In the genomic region with DNA sequence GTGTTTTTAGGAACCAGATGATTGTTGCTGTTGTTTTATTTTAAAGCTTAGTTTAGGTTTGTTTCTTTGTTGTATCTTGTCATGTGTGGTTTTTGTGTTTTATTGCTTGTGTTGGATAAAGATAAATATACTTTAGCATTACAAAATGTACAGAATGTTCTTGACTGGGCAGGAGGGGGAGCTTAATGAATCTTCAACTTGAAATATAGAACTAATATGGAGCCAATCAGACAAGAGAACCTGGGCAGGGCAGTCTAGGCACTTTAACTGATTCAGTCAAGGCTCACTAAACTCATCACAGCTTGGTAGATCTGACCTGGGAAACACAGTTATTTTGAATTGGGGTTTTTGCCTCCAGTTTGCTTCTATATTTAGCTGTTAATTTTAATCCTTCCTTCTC, we compare ENCODE assay signal across 11 cellular contexts.
A peak's percentile ranks its signal among the peaks of the same experiment; 100 is the strongest.
DNase-seq lines count a peak whose midpoint lies in the region; ATAC-seq and TF ChIP-seq lines count a peak whose summit lies in the region.
"Had no signal": no experiment of that assay in that cellular context is flagged by ENCODE, and none has a peak within 500 bp of the region (broad histone marks: within the 10 kb centered on the region; RNA-seq: fewer than 3 reads in every experiment).

No MANE protein-coding gene starts in this region.

- no peaks in the 10 kb centered on the region for H3F3A ChIP-seq in OCI-LY1 (ENCODE audit: insufficient read depth, low read length)

- peaks cover 8 to 10% of the 10 kb centered on the region in 2 donors for H3K9me3 Mint-ChIP-seq in stimulated activated naive B cell treated with anti-CD40 and anti-IgM and Interleukin-4, amounts not matched to agents 10 μg/mL and 1 μg/mL and 100 μg/mL, for 72 hours
- H3K9me3 Mint-ChIP-seq: activated naive CD8-positive, alpha-beta T cell treated with anti-CD3 and anti-CD28 coated beads, Interleukin-2, amount 10 ng/mL, durations not matched to agents 7 days and 5 days had no signal

- H3K27me3 Mint-ChIP-seq in stimulated activated naive B cell treated with anti-CD40 and anti-IgM and Interleukin-4, amounts not matched to agents 10 μg/mL and 1 μg/mL and 100 μg/mL, for 72 hours, result no peaks in the 10 kb centered on the region
- H3K27me3 Mint-ChIP-seq: naive thymus-derived CD4-positive, alpha-beta T cell had no signal

- H3K27ac ChIP-seq in OCI-LY1 (ENCODE audit: low read depth, low read length, poor library complexity, severe bottlenecking), result peak overlapping the region; percentile 97

- peak; percentile 21 for ATAC-seq in GM19463 (IDR thresholded peaks at IDR 0.05; ENCODE audit: unreplicated experiment)
- peak; percentile 35 to 56 for ATAC-seq in stimulated activated naive B cell treated with anti-CD40 and anti-IgM and Interleukin-4, amounts not matched to agents 10 μg/mL and 1 μg/mL and 100 μg/mL, for 72 hours (replicated peaks)
- no peak for ATAC-seq in HG03442 (IDR thresholded peaks at IDR 0.05; ENCODE audit: unreplicated experiment)
- ATAC-seq: naive thymus-derived CD4-positive, alpha-beta T cell had no signal

- peaks cover 14% of the 10 kb centered on the region for H3K36me3 ChIP-seq in OCI-LY1 (ENCODE audit: insufficient read depth, low read length)

- H2AFZ ChIP-seq in OCI-LY1 (ENCODE audit: low read length), result no peak overlapping the region

- no peak for TF ChIP-seq CTCF in OCI-LY1 (IDR thresholded peaks at IDR 0.05; ENCODE audit: low read length)
- TF ChIP-seq CTCF in fibroblast of pulmonary artery (IDR thresholded peaks at IDR 0.05; ENCODE audit: low read length, missing control alignments), result peak; percentile 1

- CTCF ChIA-PET in HEK293T (lab: Yijun Ruan, JAX), result interaction anchor here (0.6 to 1.9 kb wide), 2 partner anchors 17 to 18 kb away, joined by 3 to 14 read pairs; no protein-coding TSS in a partner anchor

- H3K4me3 ChIP-seq in OCI-LY1 (ENCODE audit: low read depth, low read length, poor library complexity, severe bottlenecking) (peak overlapping the region; percentile 56), fibroblast of pulmonary artery (replicated peaks; ENCODE audit: low read depth, low read length) (peak overlapping the region; percentile 72)

- H3K4me1 ChIP-seq in OCI-LY1 (ENCODE audit: insufficient read depth, low read length, severe bottlenecking), result peaks cover 77% of the 10 kb centered on the region

- no peaks in the 10 kb centered on the region for H3K27me3 ChIP-seq in OCI-LY1 (ENCODE audit: insufficient read depth, low read length)

- H3K4me3 Mint-ChIP-seq in stimulated activated naive B cell treated with anti-CD40 and anti-IgM and Interleukin-4, amounts not matched to agents 10 μg/mL and 1 μg/mL and 100 μg/mL, for 72 hours, result peak overlapping the region; percentile 86 to 90
- H3K4me3 Mint-ChIP-seq: activated naive CD8-positive, alpha-beta T cell treated with anti-CD3 and anti-CD28 coated beads, Interleukin-2, amount 10 ng/mL, durations not matched to agents 7 days and 5 days; naive thymus-derived CD4-positive, alpha-beta T cell had no signal

- POLR2A ChIA-PET in HEK293T (lab: Yijun Ruan, JAX), result no interaction called here

- no peaks in the 10 kb centered on the region for H4K20me1 ChIP-seq in OCI-LY1 (ENCODE audit: insufficient read depth, low read length)

- DNase-seq in fibroblast of pulmonary artery (ENCODE audit: low read depth) (peak; percentile 81), GOT3 (lab: John Stamatoyannopoulos, UW) (no peak), HEK293T (ENCODE audit: extremely low spot score) (no peak)
- DNase-seq in stimulated activated naive B cell treated with anti-CD40 and anti-IgM and Interleukin-4, amounts not matched to agents 10 μg/mL and 1 μg/mL and 100 μg/mL, for 72 hours, result no peak
- DNase-seq in activated CD8-positive, alpha-beta memory T cell treated with anti-CD3 and anti-CD28 coated beads, Interleukin-2, amount 50 U/mL, for 4 hours, result no peak
- DNase-seq: activated naive CD8-positive, alpha-beta T cell treated with anti-CD3 and anti-CD28 coated beads, Interleukin-2, amount 10 ng/mL, durations not matched to agents 7 days and 5 days; naive thymus-derived CD4-positive, alpha-beta T cell; NCI-H2227 treated with DMSO at 0.1 percent for 48 hours had no signal

- peak overlapping the region; percentile 98 for H3K27ac Mint-ChIP-seq in stimulated activated naive B cell treated with anti-CD40 and anti-IgM and Interleukin-4, amounts not matched to agents 10 μg/mL and 1 μg/mL and 100 μg/mL, for 72 hours
- H3K27ac Mint-ChIP-seq: activated naive CD8-positive, alpha-beta T cell treated with anti-CD3 and anti-CD28 coated beads, Interleukin-2, amount 10 ng/mL, durations not matched to agents 7 days and 5 days; naive thymus-derived CD4-positive, alpha-beta T cell had no signal

- H3K9me2 ChIP-seq in OCI-LY1 (ENCODE audit: low read depth, low read length), result no peaks in the 10 kb centered on the region

- peaks cover 38 to 63% of the 10 kb centered on the region in 2 donors for H3K4me1 Mint-ChIP-seq in stimulated activated naive B cell treated with anti-CD40 and anti-IgM and Interleukin-4, amounts not matched to agents 10 μg/mL and 1 μg/mL and 100 μg/mL, for 72 hours
- H3K4me1 Mint-ChIP-seq: activated naive CD8-positive, alpha-beta T cell treated with anti-CD3 and anti-CD28 coated beads, Interleukin-2, amount 10 ng/mL, durations not matched to agents 7 days and 5 days had no signal

- peak overlapping the region; percentile 90 for H3K4me2 ChIP-seq in OCI-LY1 (ENCODE audit: low read length)

- H3K9ac ChIP-seq in OCI-LY1 (ENCODE audit: low read length), result peak overlapping the region; percentile 68

- peaks cover 9 to 16% of the 10 kb centered on the region in 2 donors for H3K36me3 Mint-ChIP-seq in stimulated activated naive B cell treated with anti-CD40 and anti-IgM and Interleukin-4, amounts not matched to agents 10 μg/mL and 1 μg/mL and 100 μg/mL, for 72 hours
- H3K36me3 Mint-ChIP-seq: activated naive CD8-positive, alpha-beta T cell treated with anti-CD3 and anti-CD28 coated beads, Interleukin-2, amount 10 ng/mL, durations not matched to agents 7 days and 5 days; naive thymus-derived CD4-positive, alpha-beta T cell had no signal

- no peaks in the 10 kb centered on the region for H3K9me3 ChIP-seq in OCI-LY1 (ENCODE audit: low read length)

- H3K79me2 ChIP-seq in OCI-LY1 (ENCODE audit: insufficient read depth, low read length), result peaks cover 60% of the 10 kb centered on the region

TF ChIP-seq in HEK293T, 16 proteins besides CTCF, POLR2A, EP300 and RAD21:
- no peak for TF ChIP-seq BHLHE40 (IDR thresholded peaks at IDR 0.05; ENCODE audit: borderline replicate concordance)
- no peak for TF ChIP-seq FOXM1 (IDR thresholded peaks at IDR 0.05; ENCODE audit: borderline replicate concordance)
- TF ChIP-seq ELF4 (IDR thresholded peaks at IDR 0.05), result no peak
- TF ChIP-seq, protein P1, sequence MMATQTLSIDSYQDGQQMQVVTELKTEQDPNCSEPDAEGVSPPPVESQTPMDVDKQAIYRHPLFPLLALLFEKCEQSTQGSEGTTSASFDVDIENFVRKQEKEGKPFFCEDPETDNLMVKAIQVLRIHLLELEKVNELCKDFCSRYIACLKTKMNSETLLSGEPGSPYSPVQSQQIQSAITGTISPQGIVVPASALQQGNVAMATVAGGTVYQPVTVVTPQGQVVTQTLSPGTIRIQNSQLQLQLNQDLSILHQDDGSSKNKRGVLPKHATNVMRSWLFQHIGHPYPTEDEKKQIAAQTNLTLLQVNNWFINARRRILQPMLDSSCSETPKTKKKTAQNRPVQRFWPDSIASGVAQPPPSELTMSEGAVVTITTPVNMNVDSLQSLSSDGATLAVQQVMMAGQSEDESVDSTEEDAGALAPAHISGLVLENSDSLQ (IDR thresholded peaks at IDR 0.05), result no peak
- no peak for TF ChIP-seq ARNT (IDR thresholded peaks at IDR 0.05)
- TF ChIP-seq SUZ12 (IDR thresholded peaks at IDR 0.05), result no peak
- TF ChIP-seq NFRKB (IDR thresholded peaks at IDR 0.05), result no peak
- no peak for TF ChIP-seq HDGF (IDR thresholded peaks at IDR 0.05; ENCODE audit: borderline replicate concordance)
- no peak for TF ChIP-seq FOXK2 (IDR thresholded peaks at IDR 0.05)
- no peak for TF ChIP-seq L3MBTL2 (conservative IDR thresholded peaks at IDR 0.05)
- TF ChIP-seq FOXA1 (IDR thresholded peaks at IDR 0.05), result no peak
- TF ChIP-seq LEF1 (IDR thresholded peaks at IDR 0.05; ENCODE audit: borderline replicate concordance), result no peak
